Comparison of ENCODE assay signal across 22 cellular contexts in the genomic region with DNA sequence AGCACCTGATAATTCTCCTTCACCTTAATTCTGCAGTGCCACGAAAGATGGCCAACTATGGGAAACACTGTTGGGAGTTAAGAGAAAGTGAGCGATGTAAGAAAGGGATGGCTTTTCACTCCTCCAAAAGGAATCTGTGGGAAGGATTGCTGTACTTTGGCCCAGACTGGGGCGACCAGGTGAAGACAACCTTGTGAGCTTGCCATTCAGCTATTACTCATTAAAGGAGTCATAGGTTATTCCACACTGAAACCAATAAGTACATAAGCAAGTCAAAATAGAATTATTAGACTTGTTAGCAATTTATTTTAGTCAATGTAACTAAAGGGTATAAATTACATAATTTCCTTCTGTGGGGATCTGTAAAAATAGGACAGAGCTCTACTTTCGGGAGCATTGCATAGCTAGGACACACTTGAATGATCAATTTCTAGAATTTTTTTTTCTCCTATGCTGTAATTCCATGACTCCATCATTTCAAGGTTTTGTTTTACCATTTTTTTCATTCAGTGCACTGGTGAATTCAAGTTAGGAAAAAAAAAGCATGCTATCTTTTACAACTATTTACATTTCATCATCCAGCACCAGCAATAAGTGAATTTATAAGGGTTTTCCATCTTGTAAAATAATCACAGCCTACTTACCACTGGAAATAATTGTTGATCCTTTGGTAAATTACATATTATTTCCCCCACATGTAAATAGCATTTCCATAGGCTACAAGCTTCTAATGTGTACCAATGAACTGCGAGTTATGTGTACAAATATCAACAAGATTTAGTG.
"Had no signal": no experiment of that assay in that cellular context is flagged by ENCODE, and none has a peak within 500 bp of the region (broad histone marks: within the 10 kb centered on the region; RNA-seq: fewer than 3 reads in every experiment).

No MANE protein-coding gene starts in this region.

- H3K27ac Mint-ChIP-seq: activated naive CD4-positive, alpha-beta T cell treated with anti-CD3 and anti-CD28 coated beads for 36 hours; activated naive CD8-positive, alpha-beta T cell treated with anti-CD3 and anti-CD28 coated beads, Interleukin-2, amount 10 ng/mL, durations not matched to agents 7 days and 5 days; mesothelial cell of epicardium; natural killer cell had no signal

- H3K36me3 ChIP-seq: breast epithelium, esophagus squamous epithelium, heart left ventricle, left lung, spleen, uterus had no signal

- DNase-seq: activated CD4-positive, alpha-beta T cell treated with anti-CD3 and anti-CD28 coated beads, Interleukin-2, amount 50 U/mL, for 4 hours; activated CD8-positive, alpha-beta memory T cell treated with anti-CD3 and anti-CD28 coated beads, Interleukin-2, amount 50 U/mL, for 48 hours; activated effector memory CD4-positive, alpha-beta T cell treated with Interleukin-2 at 50 U/mL for 16 hours; activated naive CD4-positive, alpha-beta T cell treated with anti-CD3 and anti-CD28 coated beads for 36 hours; activated naive CD8-positive, alpha-beta T cell treated with anti-CD3 and anti-CD28 coated beads, Interleukin-2, amount 10 ng/mL, durations not matched to agents 7 days and 5 days; activated T-cell treated with anti-CD3 and anti-CD28 coated beads, Interleukin-2, amount 50 U/mL, for 48 hours; amniotic stem cell; esophagus squamous epithelium; heart left ventricle; islet precursor cell; left lung; natural killer cell; spleen; stimulated activated CD4-positive, alpha-beta T cell treated with anti-CD3 and anti-CD28 coated beads, Interleukin-4, amount 100 ng/mL, for 1 hour; stimulated activated naive CD4-positive, alpha-beta T cell; testis; trophoblast cell; uterus had no signal

- H3K9me3 ChIP-seq: breast epithelium, esophagus squamous epithelium, heart left ventricle, left lung, spleen, testis, uterus had no signal

- H3K36me3 Mint-ChIP-seq: activated naive CD8-positive, alpha-beta T cell treated with anti-CD3 and anti-CD28 coated beads, Interleukin-2, amount 10 ng/mL, durations not matched to agents 7 days and 5 days; mesothelial cell of epicardium; natural killer cell had no signal

- ATAC-seq: heart left ventricle, left lung, natural killer cell had no signal

- H3K4me3 ChIP-seq: breast epithelium, coronary artery, esophagus squamous epithelium, heart left ventricle, left lung, lung, spleen, testis, uterus had no signal

- H3K4me3 Mint-ChIP-seq: activated naive CD4-positive, alpha-beta T cell treated with anti-CD3 and anti-CD28 coated beads for 36 hours; activated naive CD8-positive, alpha-beta T cell treated with anti-CD3 and anti-CD28 coated beads, Interleukin-2, amount 10 ng/mL, durations not matched to agents 7 days and 5 days; mesothelial cell of epicardium; natural killer cell had no signal

- H3K27ac ChIP-seq: breast epithelium, coronary artery, esophagus squamous epithelium, heart left ventricle, left lung, spleen, testis, uterus had no signal

- H3K27me3 ChIP-seq: breast epithelium, testis had no signal

- H3K4me1 ChIP-seq: breast epithelium, testis, uterus had no signal

- H3K9me3 Mint-ChIP-seq: activated naive CD4-positive, alpha-beta T cell treated with anti-CD3 and anti-CD28 coated beads for 36 hours; activated naive CD8-positive, alpha-beta T cell treated with anti-CD3 and anti-CD28 coated beads, Interleukin-2, amount 10 ng/mL, durations not matched to agents 7 days and 5 days; mesothelial cell of epicardium; natural killer cell had no signal
